ENCODE assay signal across 21 cellular contexts in the genomic region with DNA sequence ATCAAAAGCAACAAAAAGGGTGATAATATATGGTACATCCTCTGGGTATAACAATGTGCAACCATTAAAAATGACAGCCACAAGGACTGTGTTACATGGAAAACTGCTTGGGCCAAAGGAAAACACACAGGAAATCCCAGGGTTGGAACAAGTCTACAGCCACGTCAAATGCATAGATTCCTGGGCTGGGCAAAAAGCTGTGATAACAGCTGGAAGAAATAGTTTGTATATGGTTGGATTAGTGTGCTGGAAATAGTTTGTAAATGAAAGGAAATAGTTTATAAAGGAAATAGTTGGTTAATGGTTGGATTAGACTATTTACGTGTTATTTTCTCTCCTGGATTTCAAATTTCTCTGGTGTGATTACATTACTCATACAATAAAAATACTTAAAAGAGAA. TPM values are rescaled to one million over a fixed set of nuclear protein-coding genes. Genes with fewer than 3 reads are reported as not detected.
DNase-seq lines count a peak whose midpoint lies in the region; ATAC-seq, FAIRE-seq and TF ChIP-seq lines count a peak whose summit lies in the region.
"Had no signal": no experiment of that assay in that cellular context is flagged by ENCODE, and none has a peak within 500 bp of the region (broad histone marks: within the 10 kb centered on the region; RNA-seq: fewer than 3 reads in every experiment).

No MANE protein-coding gene starts in this region.

- H3K9ac ChIP-seq in HepG2 (ENCODE audit: insufficient read depth, low read depth, low read length) = no peak overlapping the region
- H3K9ac ChIP-seq: GM23248 had no signal

- no peak for TF ChIP-seq RAD21 in HepG2 (CRISPR knock-in tag; IDR thresholded peaks at IDR 0.05)

- peak overlapping the region; percentile 92 for H3K4me2 ChIP-seq in HepG2 (ENCODE audit: low read depth, low read length)
- peak overlapping the region; percentile 74 for H3K4me2 ChIP-seq in hepatocyte

- POLR2A ChIA-PET in HepG2 (lab: Yijun Ruan, JAX) = interaction anchor here (0.8 kb wide), 1 partner anchor 132 kb away, joined by 3 read pairs; the partner anchor contains the start of gene MPHOSPH6

- no TSS peak for BruUV-seq in HepG2 (replicated peaks; lab: Mats Ljungman, UMichigan)

- in situ Hi-C loops in HepG2 (cut with HindIII; ENCODE audit: extremely low pct_ligation_motif_present, low pct_unique_long_range_greater_than_20kb) = no loop called here
- in situ Hi-C loops in brain microvascular endothelial cell (cut with HindIII; ENCODE audit: low pct_ligation_motif_present, low sequenced_read_pairs) = no loop called here

- H3K4me3 ChIP-seq in HepG2 (replicated peaks in 1 of 3; ENCODE audit: insufficient read depth in 1 of 3, low read depth in 2 of 3, low read length in 3 of 3) = peak overlapping the region; percentile 32 to 69 (median 67); a peak in 5 of 6 replicates
- H3K4me3 ChIP-seq in right lobe of liver = peak overlapping the region in 1 of 3 donors; percentile 67
- no peak overlapping the region for H3K4me3 ChIP-seq in brain microvascular endothelial cell (ENCODE audit: low read depth, low read length)
- H3K4me3 ChIP-seq in hepatocyte = no peak overlapping the region
- peak overlapping the region; percentile 62 for H3K4me3 ChIP-seq in urinary bladder (ENCODE audit: low read depth, low read length)
- H3K4me3 ChIP-seq: GM12878, GM23248, K562 had no signal

- peaks cover 67% of the 10 kb centered on the region for H3K79me2 ChIP-seq in HepG2 (ENCODE audit: insufficient read depth, low read length)
- H3K79me2 ChIP-seq in hepatocyte = peaks cover 70% of the 10 kb centered on the region

- H2AFZ ChIP-seq in HepG2 (ENCODE audit: low read length) (no peak overlapping the region), hepatocyte (no peak overlapping the region)
- H2AFZ ChIP-seq: GM23248 had no signal

- WGBS in HepG2 (ENCODE audit: low lambda C conversion rate) = 86% methylated on average over 2 of the region's 2 CpGs
- 16% methylated on average over 2 of the region's 2 CpGs for WGBS in right lobe of liver (ENCODE audit: insufficient coverage, low coverage, low lambda C conversion rate, missing lambda C conversion rate)
- WGBS in hepatocyte (ENCODE audit: low lambda C conversion rate, missing lambda C conversion rate) = 49% methylated on average over 2 of the region's 2 CpGs
- WGBS in urinary bladder = 23% methylated on average over 2 of the region's 2 CpGs

- H3K36me3 ChIP-seq in HepG2 (replicated peaks in 1 of 2; ENCODE audit: control insufficient read depth in 1 of 2, insufficient read depth in 2 of 2, low read length in 2 of 2) = no peaks in the 10 kb centered on the region; a peak in 1 of 5 replicates
- no peaks in the 10 kb centered on the region for H3K36me3 ChIP-seq in right lobe of liver
- no peaks in the 10 kb centered on the region for H3K36me3 ChIP-seq in brain microvascular endothelial cell (replicated peaks)
- no peaks in the 10 kb centered on the region for H3K36me3 ChIP-seq in hepatocyte (replicated peaks; ENCODE audit: insufficient read depth, low read depth)
- no peaks in the 10 kb centered on the region for H3K36me3 ChIP-seq in urinary bladder (ENCODE audit: insufficient read depth)
- H3K36me3 ChIP-seq: BE2C had no signal

- TF ChIP-seq EP300 in HepG2 (IDR thresholded peaks at IDR 0.05; ENCODE audit: low read depth in 2 of 2, low read length in 2 of 2) = no peak
- no peak for TF ChIP-seq EP300 in HepG2 (CRISPR knock-in tag; IDR thresholded peaks at IDR 0.05; ENCODE audit: borderline replicate concordance)

- intact Hi-C loops in HepG2 (cut with micrococcal nuclease; ENCODE audit: unreplicated experiment) = no loop called here
- intact Hi-C loops in right lobe of liver (cut with DNase I) = loop anchor here in 1 of 2 donors (10.0 kb wide), 1 partner anchor 47 kb away; no protein-coding TSS in a partner anchor

- H3K4me1 ChIP-seq in HepG2 (ENCODE audit: insufficient read depth, low read length) (peaks cover 80% of the 10 kb centered on the region), right lobe of liver (peaks cover 0 to 30% (median 9%) of the 10 kb centered on the region in 4 donors), hepatocyte (ENCODE audit: insufficient read depth) (peaks cover 24% of the 10 kb centered on the region), urinary bladder (ENCODE audit: insufficient read depth) (no peaks in the 10 kb centered on the region)
- H3K4me1 ChIP-seq: BE2C had no signal

- no peak for TF ChIP-seq CTCF in HepG2 (CRISPR knock-in tag; IDR thresholded peaks at IDR 0.05)
- no peak for TF ChIP-seq CTCF in right lobe of liver (IDR thresholded peaks at IDR 0.05)
- no peak for TF ChIP-seq CTCF in brain microvascular endothelial cell (IDR thresholded peaks at IDR 0.05; ENCODE audit: low read depth, low read length, missing control alignments)
- TF ChIP-seq CTCF in hepatocyte (IDR thresholded peaks at IDR 0.05; ENCODE audit: poor library complexity) = no peak

- no peaks in the 10 kb centered on the region; the same call in 1 of the 2 replicates for H4K20me1 ChIP-seq in HepG2 (ENCODE audit: insufficient read depth, low read length)
- H4K20me1 ChIP-seq in hepatocyte (ENCODE audit: insufficient read depth, poor library complexity, severe bottlenecking) = no peaks in the 10 kb centered on the region

- TF ChIP-seq POLR2A in HepG2 (IDR thresholded peaks at IDR 0.05; ENCODE audit: insufficient read depth in 1 of 2, low read depth in 2 of 2, low read length in 2 of 2) (no peak), right lobe of liver (IDR thresholded peaks at IDR 0.05) (no peak)

- no peaks in the 10 kb centered on the region for H3K9me2 ChIP-seq in hepatocyte (replicated peaks; ENCODE audit: insufficient read depth)

- CTCF ChIA-PET in HepG2 (lab: Yijun Ruan, JAX; ENCODE audit: low intra/inter-chr PET ratio, low total read pairs) = no interaction called here

- H3K9me3 ChIP-seq in HepG2 (ENCODE audit: low read length) = no peaks in the 10 kb centered on the region
- H3K9me3 ChIP-seq in right lobe of liver = no peaks in the 10 kb centered on the region
- no peaks in the 10 kb centered on the region for H3K9me3 ChIP-seq in hepatocyte (ENCODE audit: low read depth)
- H3K9me3 ChIP-seq: BE2C, Caco-2 had no signal

- H3K27me3 ChIP-seq in HepG2 (ENCODE audit: control insufficient read depth in 1 of 2, insufficient read depth in 2 of 2, low read length in 2 of 2) (no peaks in the 10 kb centered on the region; a peak in 1 of 5 replicates), right lobe of liver (no peaks in the 10 kb centered on the region), brain microvascular endothelial cell (replicated peaks) (peaks cover 4% of the 10 kb centered on the region), hepatocyte (no peaks in the 10 kb centered on the region)
- H3K27me3 ChIP-seq: BE2C had no signal

- H3K27ac ChIP-seq in HepG2 (ENCODE audit: extremely low read length, insufficient read depth, low read length) (no peak overlapping the region), right lobe of liver (peak overlapping the region in 1 of 3 donors; percentile 94), brain microvascular endothelial cell (peak overlapping the region; percentile 67), hepatocyte (peak overlapping the region; percentile 71), urinary bladder (ENCODE audit: low read depth) (no peak overlapping the region)
- H3K27ac ChIP-seq: GM23248 had no signal

- no peak for ATAC-seq in HepG2
- no peak for ATAC-seq in right lobe of liver
- ATAC-seq in GM19328 (IDR thresholded peaks at IDR 0.05; ENCODE audit: unreplicated experiment) = no peak
- no peak for ATAC-seq in GM18909 (IDR thresholded peaks at IDR 0.05; ENCODE audit: poor library complexity, unreplicated experiment)
- ATAC-seq: GM12878, K562 had no signal

- DNase-seq in HepG2 (ENCODE audit: low spot score) (no peak), right lobe of liver (no peak), brain microvascular endothelial cell (peak; percentile 33), hepatocyte (ENCODE audit: low spot score) (no peak), COLO668 (lab: John Stamatoyannopoulos, UW; ENCODE audit: unreplicated experiment) (no peak)
- DNase-seq: 8988T; BE2C; Caco-2; CD4-positive, CD25-positive, alpha-beta regulatory T cell; EL; GM23248; NCI-H1417; NCI-H187; NCI-H226; NCI-H524 had no signal

- no peak for FAIRE-seq in HepG2 (lab: Jason Lieb, UNC)
- FAIRE-seq: GM12878, GM19239, K562 had no signal

RNA-seq across cellular contexts. Expression of gene HSD17B2, which starts 2.6 kb away (rescaled TPM):
- total RNA-seq in HepG2 (2016; rRNA removed; fragmentation: Illumina TruSeq; extraction: Trizol) (20.4 and 26.3 TPM in 2 replicates), right lobe of liver (100 to 1,000 TPM in 1 of 6 experiments, 10 to 100 TPM in 5; 65.2 to 144 (median 84.7) TPM), hepatocyte (75.6 and 76.7 TPM in 2 replicates), urinary bladder (31.6 TPM)
- 8.1 and 10.8 TPM in 2 replicates for total RNA-seq in HepG2 (2016; cell fraction: cytosol; rRNA removed; fragmentation: Illumina TruSeq; extraction: Trizol; ENCODE audit: low read depth)
- 17.1 and 26.5 TPM in 2 replicates for total RNA-seq in HepG2 (2016; cell fraction: insoluble cytoplasmic fraction; rRNA removed; fragmentation: Illumina TruSeq; extraction: Trizol)
- 14.2 and 15.4 TPM in 2 replicates for total RNA-seq in HepG2 (2016; cell fraction: membrane; rRNA removed; fragmentation: Illumina TruSeq; extraction: Trizol)
- 20.3 and 26.6 TPM in 2 replicates for total RNA-seq in HepG2 (2016; cell fraction: nucleus; rRNA removed; fragmentation: Illumina TruSeq; extraction: Trizol)
- polyA plus RNA-seq in HepG2 (2011; rRNA removed) (69.3 and 70.7 TPM in 2 replicates), hepatocyte (63.5 and 91.1 TPM in 2 replicates), urinary bladder (83.2 TPM)
- polyA plus RNA-seq in HepG2 (2011; cell fraction: cytosol; rRNA removed) = 63.0 and 86.7 TPM in 2 replicates
- polyA plus RNA-seq in HepG2 (2011; cell fraction: nucleus; rRNA removed) = 25.9 and 29.8 TPM in 2 replicates
- polyA plus RNA-seq in HepG2 (2012) = 99.3 and 106 TPM in 2 replicates
- 10.6 and 11.5 TPM in 2 replicates for polyA plus RNA-seq in HepG2 (2016; cell fraction: cytosol; fragmentation: Illumina TruSeq; extraction: Trizol; ENCODE audit: low read depth)
- 19.6 and 20.2 TPM in 2 replicates for polyA plus RNA-seq in HepG2 (2016; cell fraction: insoluble cytoplasmic fraction; fragmentation: Illumina TruSeq; extraction: Trizol; ENCODE audit: low read depth)
- 13.1 and 14.3 TPM in 2 replicates for polyA plus RNA-seq in HepG2 (2016; cell fraction: membrane; fragmentation: Illumina TruSeq; extraction: Trizol; ENCODE audit: low read depth)
- polyA plus RNA-seq in HepG2 (2016; cell fraction: nucleus; fragmentation: Illumina TruSeq; extraction: Trizol; ENCODE audit: insufficient read depth, low read depth) = 30.1 and 31.0 TPM in 2 replicates
- polyA minus RNA-seq in HepG2 (2011; rRNA and poly(A)+ RNA removed; ENCODE audit: low replicate concordance) = 150 TPM in 1 of 2 replicates, not detected in the other
- 38.6 and 54.8 TPM in 2 replicates for polyA minus RNA-seq in HepG2 (2011; cell fraction: cytosol; rRNA and poly(A)+ RNA removed)
- 77.4 and 89.1 TPM in 2 replicates for polyA minus RNA-seq in HepG2 (2011; cell fraction: nucleus; rRNA and poly(A)+ RNA removed)
- total RNA-seq: CD4-positive, CD25-positive, alpha-beta regulatory T cell; GM12878; GM23248; K562 had no signal
- polyA plus RNA-seq: GM12878, GM23248, K562 had no signal

RNA-seq across cellular contexts. Expression of gene SDR42E1, which starts 26.4 kb away (rescaled TPM):
- total RNA-seq in HepG2 (2016; rRNA removed; fragmentation: Illumina TruSeq; extraction: Trizol) = 0.01 and 0.13 TPM in 2 replicates
- total RNA-seq in HepG2 (2016; cell fraction: cytosol; rRNA removed; fragmentation: Illumina TruSeq; extraction: Trizol; ENCODE audit: low read depth) = not detected in 2 replicates
- 0.09 and 0.39 TPM in 2 replicates for total RNA-seq in HepG2 (2016; cell fraction: insoluble cytoplasmic fraction; rRNA removed; fragmentation: Illumina TruSeq; extraction: Trizol)
- under 0.01 and 0.09 TPM in 2 replicates for total RNA-seq in HepG2 (2016; cell fraction: membrane; rRNA removed; fragmentation: Illumina TruSeq; extraction: Trizol)
- 0.03 TPM in 1 of 2 replicates, not detected in the other for total RNA-seq in HepG2 (2016; cell fraction: nucleus; rRNA removed; fragmentation: Illumina TruSeq; extraction: Trizol)
- 0.01 TPM in 1 of 2 replicates, not detected in the other for polyA plus RNA-seq in HepG2 (2011; rRNA removed)
- polyA plus RNA-seq in HepG2 (2011; cell fraction: cytosol; rRNA removed) = under 0.01 TPM in 1 of 2 replicates, not detected in the other
- 0.02 TPM in 2 replicates for polyA plus RNA-seq in HepG2 (2011; cell fraction: nucleus; rRNA removed)
- 0.01 TPM in 1 of 2 replicates, not detected in the other for polyA plus RNA-seq in HepG2 (2012)
- polyA plus RNA-seq in HepG2 (2016; cell fraction: cytosol; fragmentation: Illumina TruSeq; extraction: Trizol; ENCODE audit: low read depth) = not detected in 2 replicates
- polyA plus RNA-seq in HepG2 (2016; cell fraction: insoluble cytoplasmic fraction; fragmentation: Illumina TruSeq; extraction: Trizol; ENCODE audit: low read depth) = 0.11 TPM in 2 replicates
- polyA plus RNA-seq in HepG2 (2016; cell fraction: membrane; fragmentation: Illumina TruSeq; extraction: Trizol; ENCODE audit: low read depth) = 0.07 TPM in 1 of 2 replicates, not detected in the other
- polyA plus RNA-seq in HepG2 (2016; cell fraction: nucleus; fragmentation: Illumina TruSeq; extraction: Trizol; ENCODE audit: insufficient read depth, low read depth) = not detected in 2 replicates
- polyA minus RNA-seq in HepG2 (2011; rRNA and poly(A)+ RNA removed; ENCODE audit: low replicate concordance) = not detected in 2 replicates
- not detected in 2 replicates for polyA minus RNA-seq in HepG2 (2011; cell fraction: cytosol; rRNA and poly(A)+ RNA removed)
- polyA minus RNA-seq in HepG2 (2011; cell fraction: nucleus; rRNA and poly(A)+ RNA removed) = not detected in 2 replicates
- 1 to 10 TPM; 3.4 to 5.9 (median 4.5) TPM for total RNA-seq in right lobe of liver
- not detected in 2 replicates for total RNA-seq in hepatocyte
- polyA plus RNA-seq in hepatocyte = 0.04 TPM in 1 of 2 replicates, not detected in the other
- total RNA-seq in urinary bladder = 5.3 TPM
- polyA plus RNA-seq in urinary bladder = 1.3 TPM
- total RNA-seq: GM23248 had no signal
- polyA plus RNA-seq: GM23248 had no signal

Comparison
In these comparisons a context has a peak if more than half of its experiments do, and no peak if none do; other contexts are left out.
1. H3K27ac ChIP-seq: peak in brain microvascular endothelial cell (single experiment) and hepatocyte (single experiment); none in HepG2 (single experiment) and urinary bladder (single experiment).
2. H3K4me3 ChIP-seq: peak in HepG2 (3 of 3) and urinary bladder (single experiment); none in brain microvascular endothelial cell (single experiment) and hepatocyte (single experiment).